ENCODE assay signal across 1 cellular context in genomic region chr11:64415996-64416728, GRCh38.
TF ChIP-seq lines count a peak whose summit lies in the region.

No MANE protein-coding gene starts in this region.

TF ChIP-seq in IMR-90, 13 proteins besides CTCF, POLR2A, EP300 and RAD21:
- TF ChIP-seq MAZ (IDR thresholded peaks at IDR 0.05; ENCODE audit: borderline replicate concordance, low read depth, low read length) (no peak), USF2 (IDR thresholded peaks at IDR 0.05; ENCODE audit: low read depth, low read length) (no peak), BHLHE40 (IDR thresholded peaks at IDR 0.05; ENCODE audit: low read depth, low read length) (no peak), CHD1 (IDR thresholded peaks at IDR 0.05; ENCODE audit: low read depth, low read length) (no peak), RCOR1 (IDR thresholded peaks at IDR 0.05; ENCODE audit: insufficient replicate concordance, low read length) (no peak), CEBPB (IDR thresholded peaks at IDR 0.05; ENCODE audit: low read depth, low read length) (no peak), ELK1 (IDR thresholded peaks at IDR 0.05; ENCODE audit: borderline replicate concordance, low read depth, low read length) (no peak), FOS (IDR thresholded peaks at IDR 0.05; ENCODE audit: low read depth, low read length) (no peak), RFX5 (IDR thresholded peaks at IDR 0.05; ENCODE audit: low read depth, low read length) (no peak), SMC3 (IDR thresholded peaks at IDR 0.05; ENCODE audit: low read depth, low read length) (no peak)
TF ChIP-seq in IMR-90: peak in this region for 0.
